ENCODE assay signal across 1 cellular context in the genomic region with DNA sequence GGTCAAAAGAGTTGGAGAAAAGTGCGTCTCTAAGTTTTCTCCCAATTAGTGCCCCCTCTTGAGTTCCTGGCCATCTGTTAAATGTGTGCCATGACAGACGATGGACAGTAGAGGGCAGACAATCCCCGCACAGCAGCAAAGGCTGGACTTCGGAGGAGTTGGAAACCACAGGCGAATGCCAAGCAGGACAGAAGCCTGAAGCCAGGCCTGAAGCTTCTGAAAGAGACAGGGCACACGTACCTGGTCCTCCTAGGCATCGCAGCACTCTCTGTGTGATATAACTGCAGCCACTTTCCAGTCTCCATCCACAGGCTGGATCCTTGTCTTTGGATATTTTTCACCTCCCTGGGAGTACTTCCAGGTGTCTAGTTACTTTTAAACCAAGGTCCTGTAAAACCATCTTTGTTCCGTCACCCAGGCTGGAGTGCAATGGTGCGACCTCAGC.
TF ChIP-seq lines count a peak whose summit lies in the region.

No MANE protein-coding gene starts in this region.

TF ChIP-seq in HepG2, 621 proteins besides CTCF, POLR2A, EP300 and RAD21 (continued from another document and continues in another):
- TF ChIP-seq ZNF772 (CRISPR knock-in tag; IDR thresholded peaks at IDR 0.05) = peak; percentile 63; the same call in 1 of the 2 replicates
- TF ChIP-seq, protein P1, sequence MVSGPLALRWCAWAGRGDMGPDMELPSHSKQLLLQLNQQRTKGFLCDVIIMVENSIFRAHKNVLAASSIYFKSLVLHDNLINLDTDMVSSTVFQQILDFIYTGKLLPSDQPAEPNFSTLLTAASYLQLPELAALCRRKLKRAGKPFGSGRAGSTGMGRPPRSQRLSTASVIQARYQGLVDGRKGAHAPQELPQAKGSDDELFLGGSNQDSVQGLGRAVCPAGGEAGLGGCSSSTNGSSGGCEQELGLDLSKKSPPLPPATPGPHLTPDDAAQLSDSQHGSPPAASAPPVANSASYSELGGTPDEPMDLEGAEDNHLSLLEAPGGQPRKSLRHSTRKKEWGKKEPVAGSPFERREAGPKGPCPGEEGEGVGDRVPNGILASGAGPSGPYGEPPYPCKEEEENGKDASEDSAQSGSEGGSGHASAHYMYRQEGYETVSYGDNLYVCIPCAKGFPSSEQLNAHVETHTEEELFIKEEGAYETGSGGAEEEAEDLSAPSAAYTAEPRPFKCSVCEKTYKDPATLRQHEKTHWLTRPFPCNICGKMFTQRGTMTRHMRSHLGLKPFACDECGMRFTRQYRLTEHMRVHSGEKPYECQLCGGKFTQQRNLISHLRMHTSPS (CRISPR knock-in tag; IDR thresholded peaks at IDR 0.05; ENCODE audit: low read depth) = 0 out of 2 replicates have a peak, but pooled peaks have one; percentile 46
- TF ChIP-seq, protein P2, sequence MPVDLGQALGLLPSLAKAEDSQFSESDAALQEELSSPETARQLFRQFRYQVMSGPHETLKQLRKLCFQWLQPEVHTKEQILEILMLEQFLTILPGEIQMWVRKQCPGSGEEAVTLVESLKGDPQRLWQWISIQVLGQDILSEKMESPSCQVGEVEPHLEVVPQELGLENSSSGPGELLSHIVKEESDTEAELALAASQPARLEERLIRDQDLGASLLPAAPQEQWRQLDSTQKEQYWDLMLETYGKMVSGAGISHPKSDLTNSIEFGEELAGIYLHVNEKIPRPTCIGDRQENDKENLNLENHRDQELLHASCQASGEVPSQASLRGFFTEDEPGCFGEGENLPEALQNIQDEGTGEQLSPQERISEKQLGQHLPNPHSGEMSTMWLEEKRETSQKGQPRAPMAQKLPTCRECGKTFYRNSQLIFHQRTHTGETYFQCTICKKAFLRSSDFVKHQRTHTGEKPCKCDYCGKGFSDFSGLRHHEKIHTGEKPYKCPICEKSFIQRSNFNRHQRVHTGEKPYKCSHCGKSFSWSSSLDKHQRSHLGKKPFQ (CRISPR knock-in tag; IDR thresholded peaks at IDR 0.05; ENCODE audit: insufficient replicate concordance) = no peak
- no peak for TF ChIP-seq SRSF9 (IDR thresholded peaks at IDR 0.05; ENCODE audit: borderline replicate concordance, insufficient read depth, low read depth, low read length, poor library complexity, severe bottlenecking)
- no peak for TF ChIP-seq ZNF570 (CRISPR knock-in tag; IDR thresholded peaks at IDR 0.05; ENCODE audit: borderline replicate concordance)
- TF ChIP-seq SMC3 (IDR thresholded peaks at IDR 0.05; ENCODE audit: low read length) = peak; percentile 97
- TF ChIP-seq TBL1XR1 (IDR thresholded peaks at IDR 0.05; ENCODE audit: borderline replicate concordance, low read length, partially characterized antibody) = no peak
- TF ChIP-seq GATAD2A (CRISPR knock-in tag; IDR thresholded peaks at IDR 0.05) = peak; percentile 53; the same call in 1 of the 2 replicates
- TF ChIP-seq, protein P3, sequence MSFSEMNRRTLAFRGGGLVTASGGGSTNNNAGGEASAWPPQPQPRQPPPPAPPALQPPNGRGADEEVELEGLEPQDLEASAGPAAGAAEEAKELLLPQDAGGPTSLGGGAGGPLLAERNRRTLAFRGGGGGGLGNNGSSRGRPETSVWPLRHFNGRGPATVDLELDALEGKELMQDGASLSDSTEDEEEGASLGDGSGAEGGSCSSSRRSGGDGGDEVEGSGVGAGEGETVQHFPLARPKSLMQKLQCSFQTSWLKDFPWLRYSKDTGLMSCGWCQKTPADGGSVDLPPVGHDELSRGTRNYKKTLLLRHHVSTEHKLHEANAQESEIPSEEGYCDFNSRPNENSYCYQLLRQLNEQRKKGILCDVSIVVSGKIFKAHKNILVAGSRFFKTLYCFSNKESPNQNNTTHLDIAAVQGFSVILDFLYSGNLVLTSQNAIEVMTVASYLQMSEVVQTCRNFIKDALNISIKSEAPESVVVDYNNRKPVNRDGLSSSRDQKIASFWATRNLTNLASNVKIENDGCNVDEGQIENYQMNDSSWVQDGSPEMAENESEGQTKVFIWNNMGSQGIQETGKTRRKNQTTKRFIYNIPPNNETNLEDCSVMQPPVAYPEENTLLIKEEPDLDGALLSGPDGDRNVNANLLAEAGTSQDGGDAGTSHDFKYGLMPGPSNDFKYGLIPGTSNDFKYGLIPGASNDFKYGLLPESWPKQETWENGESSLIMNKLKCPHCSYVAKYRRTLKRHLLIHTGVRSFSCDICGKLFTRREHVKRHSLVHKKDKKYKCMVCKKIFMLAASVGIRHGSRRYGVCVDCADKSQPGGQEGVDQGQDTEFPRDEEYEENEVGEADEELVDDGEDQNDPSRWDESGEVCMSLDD (CRISPR knock-in tag; IDR thresholded peaks at IDR 0.05; ENCODE audit: borderline replicate concordance) = no peak
- peak; percentile 70; the same call in 1 of the 2 replicates for TF ChIP-seq ZNF350 (CRISPR knock-in tag; IDR thresholded peaks at IDR 0.05; ENCODE audit: borderline replicate concordance, low read depth)
- peak; percentile 46; the same call in 1 of the 2 replicates for TF ChIP-seq KLF11 (CRISPR knock-in tag; IDR thresholded peaks at IDR 0.05)
- TF ChIP-seq ZNF317 (CRISPR knock-in tag; IDR thresholded peaks at IDR 0.05) = peak; percentile 70; the same call in 1 of the 2 replicates
- TF ChIP-seq DR1 (CRISPR knock-in tag; IDR thresholded peaks at IDR 0.05) = no peak
- no peak for TF ChIP-seq MTA1 (CRISPR knock-in tag; IDR thresholded peaks at IDR 0.05; ENCODE audit: borderline replicate concordance)
- TF ChIP-seq ZNF326 (CRISPR knock-in tag; IDR thresholded peaks at IDR 0.05; ENCODE audit: borderline replicate concordance) = no peak
- TF ChIP-seq ZNF781 (CRISPR knock-in tag; IDR thresholded peaks at IDR 0.05; ENCODE audit: borderline replicate concordance, not compliant biosample characterization) = no peak
- TF ChIP-seq SPEN (CRISPR knock-in tag; IDR thresholded peaks at IDR 0.05; ENCODE audit: low read depth) = 0 out of 2 replicates have a peak, but pooled peaks have one; percentile 48
- peak; percentile 61 for TF ChIP-seq PITX1 (CRISPR knock-in tag; IDR thresholded peaks at IDR 0.05)
- TF ChIP-seq TOE1 (CRISPR knock-in tag; IDR thresholded peaks at IDR 0.05) = no peak
- TF ChIP-seq NR2C2 (CRISPR knock-in tag; IDR thresholded peaks at IDR 0.05; ENCODE audit: borderline replicate concordance) = peak; percentile 28; the same call in 1 of the 2 replicates
- TF ChIP-seq MEF2D (CRISPR knock-in tag; IDR thresholded peaks at IDR 0.05) = 0 out of 2 replicates have a peak, but pooled peaks have one; percentile 51
- 0 out of 2 replicates have a peak, but pooled peaks have one; percentile 24 for TF ChIP-seq RCOR2 (CRISPR knock-in tag; IDR thresholded peaks at IDR 0.05)
- 0 out of 2 replicates have a peak, but pooled peaks have one; percentile 30 for TF ChIP-seq CBX5 (CRISPR knock-in tag; IDR thresholded peaks at IDR 0.05; ENCODE audit: borderline replicate concordance)
- TF ChIP-seq, protein P4, sequence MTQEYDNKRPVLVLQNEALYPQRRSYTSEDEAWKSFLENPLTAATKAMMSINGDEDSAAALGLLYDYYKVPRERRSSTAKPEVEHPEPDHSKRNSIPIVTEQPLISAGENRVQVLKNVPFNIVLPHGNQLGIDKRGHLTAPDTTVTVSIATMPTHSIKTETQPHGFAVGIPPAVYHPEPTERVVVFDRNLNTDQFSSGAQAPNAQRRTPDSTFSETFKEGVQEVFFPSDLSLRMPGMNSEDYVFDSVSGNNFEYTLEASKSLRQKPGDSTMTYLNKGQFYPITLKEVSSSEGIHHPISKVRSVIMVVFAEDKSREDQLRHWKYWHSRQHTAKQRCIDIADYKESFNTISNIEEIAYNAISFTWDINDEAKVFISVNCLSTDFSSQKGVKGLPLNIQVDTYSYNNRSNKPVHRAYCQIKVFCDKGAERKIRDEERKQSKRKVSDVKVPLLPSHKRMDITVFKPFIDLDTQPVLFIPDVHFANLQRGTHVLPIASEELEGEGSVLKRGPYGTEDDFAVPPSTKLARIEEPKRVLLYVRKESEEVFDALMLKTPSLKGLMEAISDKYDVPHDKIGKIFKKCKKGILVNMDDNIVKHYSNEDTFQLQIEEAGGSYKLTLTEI (CRISPR knock-in tag; conservative IDR thresholded peaks at IDR 0.05) = no peak
- TF ChIP-seq AGO2 (optimal IDR thresholded peaks at IDR 0.05; ENCODE audit: low read depth, low read length) = no peak
- TF ChIP-seq HMG20A (CRISPR knock-in tag; IDR thresholded peaks at IDR 0.05; ENCODE audit: borderline replicate concordance) = no peak
- TF ChIP-seq ZMAT3 (CRISPR knock-in tag; conservative IDR thresholded peaks at IDR 0.05) = no peak
- TF ChIP-seq ZNF230 (CRISPR knock-in tag; IDR thresholded peaks at IDR 0.05) = no peak
- no peak for TF ChIP-seq SIN3A (IDR thresholded peaks at IDR 0.05; ENCODE audit: borderline replicate concordance, low read depth, low read length)
- TF ChIP-seq, protein P5, sequence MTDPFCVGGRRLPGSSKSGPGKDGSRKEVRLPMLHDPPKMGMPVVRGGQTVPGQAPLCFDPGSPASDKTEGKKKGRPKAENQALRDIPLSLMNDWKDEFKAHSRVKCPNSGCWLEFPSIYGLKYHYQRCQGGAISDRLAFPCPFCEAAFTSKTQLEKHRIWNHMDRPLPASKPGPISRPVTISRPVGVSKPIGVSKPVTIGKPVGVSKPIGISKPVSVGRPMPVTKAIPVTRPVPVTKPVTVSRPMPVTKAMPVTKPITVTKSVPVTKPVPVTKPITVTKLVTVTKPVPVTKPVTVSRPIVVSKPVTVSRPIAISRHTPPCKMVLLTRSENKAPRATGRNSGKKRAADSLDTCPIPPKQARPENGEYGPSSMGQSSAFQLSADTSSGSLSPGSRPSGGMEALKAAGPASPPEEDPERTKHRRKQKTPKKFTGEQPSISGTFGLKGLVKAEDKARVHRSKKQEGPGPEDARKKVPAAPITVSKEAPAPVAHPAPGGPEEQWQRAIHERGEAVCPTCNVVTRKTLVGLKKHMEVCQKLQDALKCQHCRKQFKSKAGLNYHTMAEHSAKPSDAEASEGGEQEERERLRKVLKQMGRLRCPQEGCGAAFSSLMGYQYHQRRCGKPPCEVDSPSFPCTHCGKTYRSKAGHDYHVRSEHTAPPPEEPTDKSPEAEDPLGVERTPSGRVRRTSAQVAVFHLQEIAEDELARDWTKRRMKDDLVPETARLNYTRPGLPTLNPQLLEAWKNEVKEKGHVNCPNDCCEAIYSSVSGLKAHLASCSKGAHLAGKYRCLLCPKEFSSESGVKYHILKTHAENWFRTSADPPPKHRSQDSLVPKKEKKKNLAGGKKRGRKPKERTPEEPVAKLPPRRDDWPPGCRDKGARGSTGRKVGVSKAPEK (CRISPR knock-in tag; IDR thresholded peaks at IDR 0.05; ENCODE audit: borderline replicate concordance) = 0 out of 2 replicates have a peak, but pooled peaks have one; percentile 69
- TF ChIP-seq, protein P6, sequence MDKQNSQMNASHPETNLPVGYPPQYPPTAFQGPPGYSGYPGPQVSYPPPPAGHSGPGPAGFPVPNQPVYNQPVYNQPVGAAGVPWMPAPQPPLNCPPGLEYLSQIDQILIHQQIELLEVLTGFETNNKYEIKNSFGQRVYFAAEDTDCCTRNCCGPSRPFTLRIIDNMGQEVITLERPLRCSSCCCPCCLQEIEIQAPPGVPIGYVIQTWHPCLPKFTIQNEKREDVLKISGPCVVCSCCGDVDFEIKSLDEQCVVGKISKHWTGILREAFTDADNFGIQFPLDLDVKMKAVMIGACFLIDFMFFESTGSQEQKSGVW (CRISPR knock-in tag; IDR thresholded peaks at IDR 0.05; ENCODE audit: borderline replicate concordance) = no peak
- TF ChIP-seq, protein P7, sequence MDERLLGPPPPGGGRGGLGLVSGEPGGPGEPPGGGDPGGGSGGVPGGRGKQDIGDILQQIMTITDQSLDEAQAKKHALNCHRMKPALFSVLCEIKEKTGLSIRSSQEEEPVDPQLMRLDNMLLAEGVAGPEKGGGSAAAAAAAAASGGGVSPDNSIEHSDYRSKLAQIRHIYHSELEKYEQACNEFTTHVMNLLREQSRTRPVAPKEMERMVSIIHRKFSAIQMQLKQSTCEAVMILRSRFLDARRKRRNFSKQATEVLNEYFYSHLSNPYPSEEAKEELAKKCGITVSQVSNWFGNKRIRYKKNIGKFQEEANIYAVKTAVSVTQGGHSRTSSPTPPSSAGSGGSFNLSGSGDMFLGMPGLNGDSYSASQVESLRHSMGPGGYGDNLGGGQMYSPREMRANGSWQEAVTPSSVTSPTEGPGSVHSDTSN (CRISPR knock-in tag; IDR thresholded peaks at IDR 0.05) = no peak
- TF ChIP-seq YY1 (IDR thresholded peaks at IDR 0.05; ENCODE audit: insufficient read depth, insufficient replicate concordance, low read depth, low read length) = peak; percentile 26
- no peak for TF ChIP-seq POLR2AphosphoS2 (IDR thresholded peaks at IDR 0.05; ENCODE audit: low read depth, low read length)
- TF ChIP-seq MAFK (conservative IDR thresholded peaks at IDR 0.05 in 1 of 2, IDR thresholded peaks at IDR 0.05 in 1 of 2; ENCODE audit: low read length in 2 of 2) = no peak
- 0 out of 2 replicates have a peak, but pooled peaks have one; percentile 49 for TF ChIP-seq FOXC1 (CRISPR knock-in tag; IDR thresholded peaks at IDR 0.05; ENCODE audit: borderline replicate concordance)
- TF ChIP-seq, protein P8, sequence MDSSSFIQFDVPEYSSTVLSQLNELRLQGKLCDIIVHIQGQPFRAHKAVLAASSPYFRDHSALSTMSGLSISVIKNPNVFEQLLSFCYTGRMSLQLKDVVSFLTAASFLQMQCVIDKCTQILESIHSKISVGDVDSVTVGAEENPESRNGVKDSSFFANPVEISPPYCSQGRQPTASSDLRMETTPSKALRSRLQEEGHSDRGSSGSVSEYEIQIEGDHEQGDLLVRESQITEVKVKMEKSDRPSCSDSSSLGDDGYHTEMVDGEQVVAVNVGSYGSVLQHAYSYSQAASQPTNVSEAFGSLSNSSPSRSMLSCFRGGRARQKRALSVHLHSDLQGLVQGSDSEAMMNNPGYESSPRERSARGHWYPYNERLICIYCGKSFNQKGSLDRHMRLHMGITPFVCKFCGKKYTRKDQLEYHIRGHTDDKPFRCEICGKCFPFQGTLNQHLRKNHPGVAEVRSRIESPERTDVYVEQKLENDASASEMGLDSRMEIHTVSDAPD (CRISPR knock-in tag; IDR thresholded peaks at IDR 0.05) = peak; percentile 60; the same call in 1 of the 2 replicates
- TF ChIP-seq, protein P9, sequence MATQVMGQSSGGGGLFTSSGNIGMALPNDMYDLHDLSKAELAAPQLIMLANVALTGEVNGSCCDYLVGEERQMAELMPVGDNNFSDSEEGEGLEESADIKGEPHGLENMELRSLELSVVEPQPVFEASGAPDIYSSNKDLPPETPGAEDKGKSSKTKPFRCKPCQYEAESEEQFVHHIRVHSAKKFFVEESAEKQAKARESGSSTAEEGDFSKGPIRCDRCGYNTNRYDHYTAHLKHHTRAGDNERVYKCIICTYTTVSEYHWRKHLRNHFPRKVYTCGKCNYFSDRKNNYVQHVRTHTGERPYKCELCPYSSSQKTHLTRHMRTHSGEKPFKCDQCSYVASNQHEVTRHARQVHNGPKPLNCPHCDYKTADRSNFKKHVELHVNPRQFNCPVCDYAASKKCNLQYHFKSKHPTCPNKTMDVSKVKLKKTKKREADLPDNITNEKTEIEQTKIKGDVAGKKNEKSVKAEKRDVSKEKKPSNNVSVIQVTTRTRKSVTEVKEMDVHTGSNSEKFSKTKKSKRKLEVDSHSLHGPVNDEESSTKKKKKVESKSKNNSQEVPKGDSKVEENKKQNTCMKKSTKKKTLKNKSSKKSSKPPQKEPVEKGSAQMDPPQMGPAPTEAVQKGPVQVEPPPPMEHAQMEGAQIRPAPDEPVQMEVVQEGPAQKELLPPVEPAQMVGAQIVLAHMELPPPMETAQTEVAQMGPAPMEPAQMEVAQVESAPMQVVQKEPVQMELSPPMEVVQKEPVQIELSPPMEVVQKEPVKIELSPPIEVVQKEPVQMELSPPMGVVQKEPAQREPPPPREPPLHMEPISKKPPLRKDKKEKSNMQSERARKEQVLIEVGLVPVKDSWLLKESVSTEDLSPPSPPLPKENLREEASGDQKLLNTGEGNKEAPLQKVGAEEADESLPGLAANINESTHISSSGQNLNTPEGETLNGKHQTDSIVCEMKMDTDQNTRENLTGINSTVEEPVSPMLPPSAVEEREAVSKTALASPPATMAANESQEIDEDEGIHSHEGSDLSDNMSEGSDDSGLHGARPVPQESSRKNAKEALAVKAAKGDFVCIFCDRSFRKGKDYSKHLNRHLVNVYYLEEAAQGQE (IDR thresholded peaks at IDR 0.05; ENCODE audit: borderline replicate concordance in 1 of 2, low read depth in 1 of 2, low read length in 2 of 2) = no peak
